Comparison of ENCODE assay signal across 25 cellular contexts in genomic region chr6:108733706-108734105, GRCh38.
"Had no signal": no experiment of that assay in that cellular context is flagged by ENCODE, and none has a peak within 500 bp of the region (broad histone marks: within the 10 kb centered on the region; RNA-seq: fewer than 3 reads in every experiment).

No MANE protein-coding gene starts in this region.

- H3K9me3 Mint-ChIP-seq: activated naive CD4-positive, alpha-beta T cell treated with anti-CD3 and anti-CD28 coated beads, Interleukin-2, amount 50 U/mL, for 72 hours; mesothelial cell of epicardium; natural killer cell; stimulated activated naive B cell treated with anti-CD40 and anti-IgM and Interleukin-4, amounts not matched to agents 10 μg/mL and 1 μg/mL and 100 μg/mL, for 72 hours had no signal

- H3K4me3 ChIP-seq: esophagus muscularis mucosa, left lung, sigmoid colon, transverse colon, uterus had no signal

- H3K27ac Mint-ChIP-seq: activated naive CD4-positive, alpha-beta T cell treated with anti-CD3 and anti-CD28 coated beads, Interleukin-2, amount 50 U/mL, for 72 hours; mesothelial cell of epicardium; natural killer cell; stimulated activated naive B cell treated with anti-CD40 and anti-IgM and Interleukin-4, amounts not matched to agents 10 μg/mL and 1 μg/mL and 100 μg/mL, for 72 hours had no signal

- H3K36me3 ChIP-seq: brain microvascular endothelial cell, esophagus muscularis mucosa, left lung, sigmoid colon, transverse colon, uterus had no signal

- H3K36me3 Mint-ChIP-seq: activated naive CD4-positive, alpha-beta T cell treated with anti-CD3 and anti-CD28 coated beads, Interleukin-2, amount 50 U/mL, for 72 hours; mesothelial cell of epicardium; natural killer cell; stimulated activated naive B cell treated with anti-CD40 and anti-IgM and Interleukin-4, amounts not matched to agents 10 μg/mL and 1 μg/mL and 100 μg/mL, for 72 hours had no signal

- ATAC-seq: activated naive CD4-positive, alpha-beta T cell treated with anti-CD3 and anti-CD28 coated beads, Interleukin-2, amount 50 U/mL, for 72 hours; left lung; stimulated activated naive B cell treated with anti-CD40 and anti-IgM and Interleukin-4, amounts not matched to agents 10 μg/mL and 1 μg/mL and 100 μg/mL, for 72 hours had no signal

- H3K9me3 ChIP-seq: esophagus muscularis mucosa, left lung, sigmoid colon, transverse colon, uterus had no signal

- H3K4me3 Mint-ChIP-seq: mesothelial cell of epicardium; natural killer cell; stimulated activated naive B cell treated with anti-CD40 and anti-IgM and Interleukin-4, amounts not matched to agents 10 μg/mL and 1 μg/mL and 100 μg/mL, for 72 hours had no signal

- H3K4me1 ChIP-seq: uterus had no signal

- H3K27me3 ChIP-seq: brain microvascular endothelial cell, esophagus muscularis mucosa, left lung, sigmoid colon, transverse colon, uterus had no signal

- H3K4me1 Mint-ChIP-seq: natural killer cell had no signal

- FAIRE-seq: endothelial cell of umbilical vein, frontal cortex had no signal

- H3K27ac ChIP-seq: brain microvascular endothelial cell, esophagus muscularis mucosa, left lung, sigmoid colon, uterus had no signal

- DNase-seq: activated CD4-positive, alpha-beta T cell treated with anti-CD3 and anti-CD28 coated beads for 1 hour; activated CD4-positive, alpha-beta T cell treated with anti-CD3 and anti-CD28 coated beads, Interleukin-2, amount 50 U/mL, for 1 hour; activated gamma-delta T cell treated with Interleukin-2 at 50 U/mL for 16 hours; activated T-cell treated with anti-CD3 and anti-CD28 coated beads, Interleukin-2, amount 50 U/mL, for 1 hour; aorta; brain microvascular endothelial cell; caudate nucleus; effector memory CD4-positive, alpha-beta T cell; glutamatergic neuron; hippocampal formation; kidney glomerular epithelial cell; left lung; natural killer cell; retina; sigmoid colon; stimulated activated CD4-positive, alpha-beta T cell treated with anti-CD3 and anti-CD28 coated beads, Interleukin-2, amount 100 ng/mL, for 48 hours; stimulated activated CD8-positive, alpha-beta memory T cell treated with anti-CD3 and anti-CD28 coated beads, Interleukin-4, amount 100 ng/mL, for 48 hours; stimulated activated naive B cell treated with anti-CD40 and anti-IgM and Interleukin-4, amounts not matched to agents 10 μg/mL and 1 μg/mL and 100 μg/mL, for 72 hours; uterus had no signal
